ENCODE assay signal across 10 cellular contexts in genomic region chr2:66929632-66930385, GRCh38.
DNase-seq lines count a peak whose midpoint lies in the region; ATAC-seq and TF ChIP-seq lines count a peak whose summit lies in the region.
"Had no signal": no experiment of that assay in that cellular context is flagged by ENCODE, and none has a peak within 500 bp of the region (broad histone marks: within the 10 kb centered on the region; RNA-seq: fewer than 3 reads in every experiment).

No MANE protein-coding gene starts in this region.

- H3F3A ChIP-seq in PC-3 (ENCODE audit: low read length, unreplicated experiment) = no peaks in the 10 kb centered on the region

- H3K9ac ChIP-seq in PC-3 (ENCODE audit: low read length) (no peak overlapping the region; the same call in 1 of the 2 replicates), muscle layer of colon (ENCODE audit: low read length) (no peak overlapping the region)

- H3K4me1 Mint-ChIP-seq in natural killer cell treated with Interleukin-12 subunit alpha and Interleukin-12 subunit beta and Interleukin-15 and Interleukin-18, amount 100 ng/mL, for 72 hours (ENCODE audit: low read depth in 2 of 2) = no peaks in the 10 kb centered on the region

- H3K27ac Mint-ChIP-seq in natural killer cell treated with Interleukin-12 subunit alpha and Interleukin-12 subunit beta and Interleukin-15 and Interleukin-18, amount 100 ng/mL, for 72 hours = no peak overlapping the region

- H3K9me2 ChIP-seq in PC-3 (replicated peaks; ENCODE audit: low read length) = no peaks in the 10 kb centered on the region

- CTCF ChIA-PET in PC-3 (lab: Charles Lee) = no interaction called here

- H3K27me3 Mint-ChIP-seq in natural killer cell treated with Interleukin-12 subunit alpha and Interleukin-12 subunit beta and Interleukin-15 and Interleukin-18, amount 100 ng/mL, for 72 hours = no peaks in the 10 kb centered on the region

- DNase-seq in AG09319 (ENCODE audit: extremely low read depth, low read depth) (peak; percentile 54), PC-3 (peak; percentile 80), fibroblast of mammary gland (ENCODE audit: low read depth) (peak; percentile 58), dermis blood vessel endothelial cell (no peak), NCI-H1694 (lab: John Stamatoyannopoulos, UW) (no peak), GM13976 (ENCODE audit: low spot score) (no peak)
- DNase-seq in natural killer cell treated with Interleukin-12 subunit alpha and Interleukin-12 subunit beta and Interleukin-15 and Interleukin-18, amount 100 ng/mL, for 72 hours (ENCODE audit: low spot score) = no peak
- DNase-seq: activated T-cell treated with anti-CD3 and anti-CD28 coated beads, Interleukin-2, amount 50 U/mL, for 48 hours; NCI-H187 had no signal

- H3K27ac ChIP-seq in PC-3 (ENCODE audit: low read length) (peak overlapping the region; percentile 60), muscle layer of colon (ENCODE audit: low read depth, low read length) (peak overlapping the region; percentile 46)

- in situ Hi-C loops in GM13976 (cut with MboI; ENCODE audit: low sequenced_read_pairs, unreplicated experiment) = no loop called here

- H3K27me3 ChIP-seq in PC-3 (ENCODE audit: low read length) = no peaks in the 10 kb centered on the region
- H3K27me3 ChIP-seq in muscle layer of colon (ENCODE audit: control insufficient read depth in 1 of 2, insufficient read depth in 2 of 2, low read length in 2 of 2) = no peaks in the 10 kb centered on the region

- H2AFZ ChIP-seq in PC-3 (ENCODE audit: low read length) = peak overlapping the region; percentile 62

- H3K36me3 Mint-ChIP-seq in natural killer cell treated with Interleukin-12 subunit alpha and Interleukin-12 subunit beta and Interleukin-15 and Interleukin-18, amount 100 ng/mL, for 72 hours = no peaks in the 10 kb centered on the region

- no peak overlapping the region for H3K4me3 Mint-ChIP-seq in natural killer cell treated with Interleukin-12 subunit alpha and Interleukin-12 subunit beta and Interleukin-15 and Interleukin-18, amount 100 ng/mL, for 72 hours

- no peaks in the 10 kb centered on the region for H4K20me1 ChIP-seq in PC-3 (ENCODE audit: low read length)

- POLR2A ChIA-PET in PC-3 (lab: Charles Lee; ENCODE audit: unreplicated experiment) = no interaction called here

- H3K4me1 ChIP-seq in PC-3 (ENCODE audit: insufficient read depth, low read length) = peaks cover 19% of the 10 kb centered on the region
- H3K4me1 ChIP-seq in muscle layer of colon (ENCODE audit: insufficient read depth, low read length) = peaks cover 21% of the 10 kb centered on the region

- H3K36me3 ChIP-seq in PC-3 (ENCODE audit: low read depth, low read length) = no peaks in the 10 kb centered on the region
- no peaks in the 10 kb centered on the region for H3K36me3 ChIP-seq in muscle layer of colon (ENCODE audit: insufficient read depth, low read length)

- no TSS peak for BruUV-seq in PC-3 (replicated peaks; lab: Mats Ljungman, UMichigan)

- H3K9me3 Mint-ChIP-seq in natural killer cell treated with Interleukin-12 subunit alpha and Interleukin-12 subunit beta and Interleukin-15 and Interleukin-18, amount 100 ng/mL, for 72 hours = no peaks in the 10 kb centered on the region

- H3K4me3 ChIP-seq in PC-3 (ENCODE audit: low read length) (peak overlapping the region; percentile 17; the same call in 1 of the 2 replicates), fibroblast of mammary gland (ENCODE audit: control insufficient read depth, low read depth, low read length) (no peak overlapping the region), muscle layer of colon (ENCODE audit: low read depth in 1 of 2, low read length in 2 of 2) (no peak overlapping the region)

- no peak for TF ChIP-seq CTCF in AG09319 (IDR thresholded peaks at IDR 0.05; ENCODE audit: low read depth, low read length)
- no peak for TF ChIP-seq CTCF in PC-3 (conservative IDR thresholded peaks at IDR 0.05; ENCODE audit: low read depth, low read length)
- TF ChIP-seq CTCF in fibroblast of mammary gland (conservative IDR thresholded peaks at IDR 0.05; ENCODE audit: control insufficient read depth, insufficient read depth, low read depth, low read length) = no peak
- no peak for TF ChIP-seq CTCF in GM13976 (IDR thresholded peaks at IDR 0.05; ENCODE audit: borderline replicate concordance, control extremely low read depth, extremely low read depth, insufficient read depth, missing control alignments)

- peak overlapping the region; percentile 68 for H3K4me2 ChIP-seq in PC-3 (ENCODE audit: low read length)

- intact Hi-C loops in PC-3 (cut with micrococcal nuclease) = no loop called here

- no peak for ATAC-seq in PC-3
- no peak for ATAC-seq in natural killer cell treated with Interleukin-12 subunit alpha and Interleukin-12 subunit beta and Interleukin-15 and Interleukin-18, amount 100 ng/mL, for 72 hours

- H3K79me2 ChIP-seq in PC-3 (ENCODE audit: low read length) = no peaks in the 10 kb centered on the region

- H3K9me3 ChIP-seq in PC-3 (ENCODE audit: low read length) (no peaks in the 10 kb centered on the region), muscle layer of colon (ENCODE audit: low read length) (no peaks in the 10 kb centered on the region)

Comparison
In these comparisons a context has a peak if more than half of its experiments do, and no peak if none do; other contexts are left out.
1. DNase-seq: peak in AG09319 (single experiment), PC-3 (single experiment) and fibroblast of mammary gland (single experiment); none in dermis blood vessel endothelial cell (single experiment), NCI-H1694 (single experiment), natural killer cell treated with Interleukin-12 subunit alpha and Interleukin-12 subunit beta and Interleukin-15 and Interleukin-18, amount 100 ng/mL, for 72 hours (single experiment) and GM13976 (single experiment).